3 cellular contexts compared by ENCODE assay signal in genomic region chr20:39669659-39670058, GRCh38.
"Had no signal": no experiment of that assay in that cellular context is flagged by ENCODE, and none has a peak within 500 bp of the region (broad histone marks: within the 10 kb centered on the region; RNA-seq: fewer than 3 reads in every experiment).

No MANE protein-coding gene starts in this region.

- ATAC-seq: GM12878 had no signal

- DNase-seq: GDM1, GF-D8 had no signal

- H3K4me3 ChIP-seq: GM12878 had no signal
